Comparison of ENCODE assay signal across 6 cellular contexts in genomic region chr16:75491876-75492275, GRCh38. TPM values are rescaled to one million over a fixed set of nuclear protein-coding genes. Genes with fewer than 3 reads are reported as not detected.
DNase-seq lines count a peak whose midpoint lies in the region; ATAC-seq and TF ChIP-seq lines count a peak whose summit lies in the region.

No MANE protein-coding gene starts in this region.

- peak; percentile 41 for TF ChIP-seq CTCF in Calu3 (IDR thresholded peaks at IDR 0.05; ENCODE audit: unreplicated experiment)

- peaks cover 6% of the 10 kb centered on the region for H3K36me3 Mint-ChIP-seq in Calu3 (ENCODE audit: insufficient read depth, unreplicated experiment)

- no peak overlapping the region for H3K4me3 Mint-ChIP-seq in Calu3 (ENCODE audit: low read depth, unreplicated experiment)

- intact Hi-C loops in Calu3 (cut with micrococcal nuclease; ENCODE audit: unreplicated experiment) = no loop called here

- H3K27me3 Mint-ChIP-seq in Calu3 (ENCODE audit: unreplicated experiment) = peaks cover 12% of the 10 kb centered on the region

- H3K9me3 Mint-ChIP-seq in Calu3 (ENCODE audit: low read depth, unreplicated experiment) = no peaks in the 10 kb centered on the region

- H3K27ac Mint-ChIP-seq in Calu3 (ENCODE audit: unreplicated experiment) = no peak overlapping the region

- ATAC-seq in HG02759 (IDR thresholded peaks at IDR 0.05; ENCODE audit: unreplicated experiment) = no peak
- no peak for ATAC-seq in GM19467 (IDR thresholded peaks at IDR 0.05; ENCODE audit: unreplicated experiment)
- no peak for ATAC-seq in HG03095 (IDR thresholded peaks at IDR 0.05; ENCODE audit: unreplicated experiment)

- BruUV-seq in Calu3 (replicated peaks; lab: Mats Ljungman, UMichigan) = no TSS peak

- CTCF ChIA-PET in Calu3 (lab: Charles Lee) = interaction anchor here (0.6 to 1.7 kb wide), 3 partner anchors 20 to 630 kb away, joined by 3 to 11 read pairs (median 4); no protein-coding TSS in a partner anchor

- DNase-seq in Calu3 (peak; percentile 69), NCI-H1105 treated with DMSO at 0.1 percent for 48 hours (lab: John Stamatoyannopoulos, UW) (peak; percentile 78), ecto neural progenitor cell (ENCODE audit: low spot score) (peak; percentile 59)

- H3K4me1 Mint-ChIP-seq in Calu3 (ENCODE audit: low read depth, unreplicated experiment) = peaks cover 7% of the 10 kb centered on the region

RNA-seq across cellular contexts. Expression of gene CHST6, which starts 3.4 kb away (rescaled TPM):
- 3.3 and 4.3 TPM in 2 replicates for total RNA-seq in Calu3 (2022)

RNA-seq across cellular contexts. Expression of gene TMEM170A, which starts 27.4 kb away (rescaled TPM):
- total RNA-seq in Calu3 (2022) = 48.4 and 52.5 TPM in 2 replicates

RNA-seq across cellular contexts. Expression of gene CHST5, which starts 44.0 kb away (rescaled TPM):
- 0.42 and 0.64 TPM in 2 replicates for total RNA-seq in Calu3 (2022)

RNA-seq across cellular contexts. Expression of gene CFDP1, which starts 58.6 kb away (rescaled TPM):
- total RNA-seq in Calu3 (2022) = 64.1 and 70.9 TPM in 2 replicates
